In the genomic region with DNA sequence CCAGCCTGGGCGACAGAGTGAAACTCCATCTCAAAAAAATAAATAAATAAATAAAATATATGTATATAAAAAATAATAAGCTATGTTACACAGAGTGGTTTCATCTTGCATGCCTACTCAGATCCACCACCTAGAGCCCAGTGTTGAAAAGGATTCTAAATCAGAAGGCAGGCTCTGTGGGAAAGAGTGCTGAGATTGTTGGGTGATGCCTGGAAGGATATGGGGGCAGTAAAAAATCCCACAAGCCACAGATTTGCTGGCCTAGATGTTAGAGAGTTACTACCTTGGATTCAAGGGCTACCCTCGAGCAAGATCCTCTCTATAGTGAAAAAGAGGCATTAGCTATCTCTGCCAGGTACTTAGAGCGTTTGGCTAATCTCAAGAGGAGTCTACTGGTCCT, we compare ENCODE assay signal across 19 cellular contexts.
"Had no signal": no experiment of that assay in that cellular context is flagged by ENCODE, and none has a peak within 500 bp of the region (broad histone marks: within the 10 kb centered on the region; RNA-seq: fewer than 3 reads in every experiment).

No MANE protein-coding gene starts in this region.

- H2AFZ ChIP-seq: neural progenitor cell had no signal

- H3K27ac ChIP-seq: breast epithelium, gastroesophageal sphincter, heart right ventricle, neural progenitor cell, suprapubic skin, transverse colon had no signal

- H3K4me2 ChIP-seq: neural progenitor cell had no signal

- H3K36me3 ChIP-seq: breast epithelium, gastroesophageal sphincter, heart right ventricle, neural progenitor cell, suprapubic skin, transverse colon had no signal

- H3K4me3 ChIP-seq: breast epithelium, gastroesophageal sphincter, heart right ventricle, neural progenitor cell, suprapubic skin, transverse colon had no signal

- H3K9ac ChIP-seq: neural progenitor cell had no signal

- ATAC-seq: activated CD8-positive, alpha-beta T cell treated with anti-CD3 and anti-CD28 coated beads for 36 hours; activated naive CD8-positive, alpha-beta T cell treated with anti-CD3 and anti-CD28 coated beads, Interleukin-2, amount 50 U/mL, for 24 hours; gastroesophageal sphincter; heart right ventricle; left ventricle myocardium superior; naive thymus-derived CD4-positive, alpha-beta T cell had no signal

- H3K9me3 ChIP-seq: breast epithelium, gastroesophageal sphincter, heart right ventricle, suprapubic skin, transverse colon had no signal

- H3K27me3 ChIP-seq: breast epithelium, gastroesophageal sphincter, heart right ventricle, neural progenitor cell, suprapubic skin, transverse colon had no signal

- H3K4me1 ChIP-seq: breast epithelium, gastroesophageal sphincter, heart right ventricle, suprapubic skin, transverse colon had no signal

- DNase-seq: activated CD4-positive, alpha-beta T cell treated with anti-CD3 and anti-CD28 coated beads for 48 hours; activated CD4-positive, CD25-positive, alpha-beta regulatory T cell; activated CD8-positive, alpha-beta T cell treated with anti-CD3 and anti-CD28 coated beads for 36 hours; activated naive CD4-positive, alpha-beta T cell treated with anti-CD3 and anti-CD28 coated beads, Interleukin-2, amount 10 ng/mL, durations not matched to agents 7 days and 5 days; activated naive CD8-positive, alpha-beta T cell treated with anti-CD3 and anti-CD28 coated beads, Interleukin-2, amount 50 U/mL, for 24 hours; activated T-cell treated with anti-CD3 and anti-CD28 coated beads, Interleukin-2, amount 50 U/mL, for 24 hours; anterior cingulate cortex; cerebellar nuclear complex; effector CD4-positive, alpha-beta T cell; heart right ventricle; immature natural killer cell; left ventricle myocardium superior; naive thymus-derived CD4-positive, alpha-beta T cell; T-helper 9 cell; transverse colon had no signal
